ENCODE assay signal across 8 cellular contexts in the genomic region with DNA sequence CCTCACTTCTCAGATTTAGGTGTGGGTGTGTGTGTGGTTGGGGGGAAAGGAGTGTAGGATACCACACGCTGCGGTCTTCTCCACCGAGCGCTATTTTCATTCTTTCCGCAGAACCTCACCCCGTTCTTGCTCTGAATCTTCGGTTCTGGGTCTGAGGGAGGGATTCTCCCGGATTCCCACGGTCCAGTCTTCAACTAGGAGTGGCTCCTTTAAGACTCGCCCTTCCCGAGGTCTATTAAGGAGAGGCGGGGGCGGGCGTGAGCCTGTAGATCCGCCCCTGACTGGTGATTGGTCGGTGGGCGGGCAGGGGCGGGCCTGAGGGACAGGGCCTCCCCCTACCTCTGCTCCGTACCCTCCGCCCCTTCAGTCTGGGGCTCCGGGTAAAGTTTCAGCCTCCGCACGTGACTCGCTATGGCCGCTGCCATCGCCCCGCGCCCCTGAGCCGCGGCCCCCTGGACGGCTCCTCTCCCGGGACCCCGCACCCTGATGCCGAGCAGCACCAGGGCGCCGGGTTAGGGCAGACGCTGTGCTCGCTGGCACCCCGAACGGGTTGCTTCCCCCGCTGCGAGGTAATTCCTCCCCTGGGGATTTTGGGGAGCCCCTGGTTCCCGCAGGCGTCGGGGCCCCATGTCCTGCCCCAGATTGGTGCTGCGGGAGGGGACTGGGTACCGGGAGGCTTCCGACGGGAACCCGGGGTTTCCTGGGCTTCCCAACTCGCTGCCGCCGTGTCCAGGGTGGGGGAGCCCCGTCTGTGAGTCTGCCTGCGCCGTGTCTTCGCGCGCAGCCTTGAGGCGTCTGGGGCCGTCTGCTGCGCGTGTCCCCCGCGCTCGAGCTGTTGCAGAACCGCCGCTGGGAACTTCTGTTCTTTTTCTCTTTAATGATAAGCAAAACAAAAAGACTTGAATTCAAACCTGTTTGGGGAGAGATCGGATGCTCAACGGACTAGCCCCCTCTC. TPM values are rescaled to one million over a fixed set of nuclear protein-coding genes. Genes with fewer than 3 reads are reported as not detected.
DNase-seq lines count a peak whose midpoint lies in the region; ATAC-seq and TF ChIP-seq lines count a peak whose summit lies in the region.

No MANE protein-coding gene starts in this region.

- no peaks in the 10 kb centered on the region for H3K36me3 ChIP-seq in BLaER1

- DNase-seq in NCI-H748 (lab: John Stamatoyannopoulos, UW; ENCODE audit: unreplicated experiment) (peak; percentile 94), dorsolateral prefrontal cortex (peak; percentile 86 to 95 (median 94)), lower leg skin (ENCODE audit: low spot score in 2 of 2) (peak; percentile 96 to 99)
- peak; percentile 94 for DNase-seq in activated CD4-positive, alpha-beta T cell treated with anti-CD3 and anti-CD28 coated beads, Interleukin-2, amount 50 U/mL, for 48 hours
- DNase-seq in stimulated activated CD4-positive, alpha-beta T cell treated with anti-CD3 and anti-CD28 coated beads, Interleukin-4, amount 100 ng/mL, for 4 hours: peak; percentile 90 to 92

- TF ChIP-seq POLR2A in lower leg skin (IDR thresholded peaks at IDR 0.05): no peak

- TF ChIP-seq CTCF in dorsolateral prefrontal cortex (IDR thresholded peaks at IDR 0.05 in 54 of 56, conservative IDR thresholded peaks at IDR 0.05 in 2 of 56; ENCODE audit: low read depth in 1 of 56, partially characterized antibody in 56 of 56): peak in 10 of 56 donors; percentile 3 to 46 (median 17)
- TF ChIP-seq CTCF in lower leg skin (IDR thresholded peaks at IDR 0.05): no peak

- no peaks in the 10 kb centered on the region; the same call in 1 of the 2 replicates for H3K27me3 ChIP-seq in BLaER1
- peaks cover 0 to 4% (median 0%) of the 10 kb centered on the region in 45 donors for H3K27me3 ChIP-seq in dorsolateral prefrontal cortex

- no peaks in the 10 kb centered on the region for H3K9me3 ChIP-seq in BLaER1

- intact Hi-C loops in dorsolateral prefrontal cortex (cut with DNase I): no loop called here
- intact Hi-C loops in lower leg skin (cut with DNase I; ENCODE audit: low total_unique reads): no loop called here

- ATAC-seq in GM19328 (IDR thresholded peaks at IDR 0.05; ENCODE audit: unreplicated experiment) (peak; percentile 70), HG03520 (IDR thresholded peaks at IDR 0.05; ENCODE audit: unreplicated experiment) (peak; percentile 45)

- H3K4me2 ChIP-seq in BLaER1: peak overlapping the region; percentile 100

- H4K20me1 ChIP-seq in BLaER1: peaks cover 45% of the 10 kb centered on the region

- H3K27ac ChIP-seq in BLaER1: peak overlapping the region; percentile 86
- H3K27ac ChIP-seq in dorsolateral prefrontal cortex: peak overlapping the region in 28 of 59 donors; percentile 9 to 84 (median 56)

- WGBS in lower leg skin, 2 donors: 0% methylated on average over 29 to 55 of the region's 70 CpGs

- H3K4me3 ChIP-seq in BLaER1 (peak overlapping the region; percentile 96), dorsolateral prefrontal cortex (peak overlapping the region; percentile 64 to 100 (median 88)), lower leg skin (ENCODE audit: low read depth, poor library complexity, severe bottlenecking) (peak overlapping the region; percentile 97)

- peak overlapping the region; percentile 89 for H3K9ac ChIP-seq in BLaER1

- H3K4me1 ChIP-seq in BLaER1: peaks cover 95% of the 10 kb centered on the region

RNA-seq across cellular contexts. Expression of a gene that starts 9.2 kb away (rescaled TPM):
- total RNA-seq in dorsolateral prefrontal cortex: 10 to 100 TPM; 10.4 to 38.8 (median 22.5) TPM
- 10 to 100 TPM; 18.1 to 38.0 (median 25.2) TPM for total RNA-seq in lower leg skin

RNA-seq across cellular contexts. Expression of a gene that starts 30.5 kb away (rescaled TPM):
- 10 to 100 TPM in 12 of 120 experiments, 1 to 10 TPM in 108; 1.0 to 12.6 (median 6.7) TPM for total RNA-seq in dorsolateral prefrontal cortex
- total RNA-seq in lower leg skin: 1 to 10 TPM in 2 of 4 donors, under 1 TPM in 2; 0.42 to 1.6 (median 1.0) TPM

RNA-seq across cellular contexts. Expression of a gene that starts 46.4 kb away (rescaled TPM):
- 1 to 10 TPM in 4 of 120 experiments, under 1 TPM in 18, not detected in 98; 0.48 to 1.7 (median 0.75) TPM for total RNA-seq in dorsolateral prefrontal cortex
- total RNA-seq in lower leg skin: not detected
